In genomic region chr13:31045621-31046081, GRCh38 we compare ENCODE assay signal across 8 cellular contexts.
A peak's percentile ranks its signal among the peaks of the same experiment; 100 is the strongest.
DNase-seq lines count a peak whose midpoint lies in the region; ATAC-seq and TF ChIP-seq lines count a peak whose summit lies in the region.

No MANE protein-coding gene starts in this region.

- TF ChIP-seq CTCF in PC-9 (conservative IDR thresholded peaks at IDR 0.05), result no peak
- TF ChIP-seq CTCF in fibroblast of villous mesenchyme (IDR thresholded peaks at IDR 0.05; ENCODE audit: insufficient read depth, low read depth, low read length), result no peak

- H3K4me1 ChIP-seq in ACC112 (ENCODE audit: control insufficient read depth, insufficient read depth, low read length, unreplicated experiment), result peaks cover 21% of the 10 kb centered on the region
- peaks cover 25% of the 10 kb centered on the region for H3K4me1 ChIP-seq in PC-9 (replicated peaks; ENCODE audit: insufficient read depth)

- H3K4me3 ChIP-seq in ACC112 (ENCODE audit: low read depth, low read length), result no peak overlapping the region; the same call in 1 of the 2 replicates
- peak overlapping the region; percentile 28; the same call in 1 of the 2 replicates for H3K4me3 ChIP-seq in PC-9
- H3K4me3 ChIP-seq in fibroblast of villous mesenchyme (ENCODE audit: low read depth, low read length), result no peak overlapping the region
- H3K4me3 ChIP-seq in skin epidermis, result no peak overlapping the region

- no peaks in the 10 kb centered on the region for H4K20me1 ChIP-seq in PC-9 (ENCODE audit: insufficient read depth)

- POLR2A ChIA-PET in PC-9 (lab: Charles Lee; ENCODE audit: unreplicated experiment), result interaction anchor here (0.6 kb wide), 1 partner anchor 1291 kb away, joined by 4 read pairs; no protein-coding TSS in a partner anchor

- H3K4me2 ChIP-seq in PC-9, result peak overlapping the region; percentile 76

- H3K9me3 ChIP-seq in PC-9 (ENCODE audit: insufficient read depth, low read depth), result no peaks in the 10 kb centered on the region

- H3K27me3 ChIP-seq in ACC112 (ENCODE audit: insufficient read depth, low read length), result no peaks in the 10 kb centered on the region
- no peaks in the 10 kb centered on the region for H3K27me3 ChIP-seq in PC-9 (ENCODE audit: insufficient read depth, low read depth)

- no peaks in the 10 kb centered on the region for H3K79me2 ChIP-seq in ACC112 (ENCODE audit: control insufficient read depth, insufficient read depth, low read length, unreplicated experiment)
- no peaks in the 10 kb centered on the region for H3K79me2 ChIP-seq in PC-9 (ENCODE audit: low read depth)

- peaks cover 19% of the 10 kb centered on the region for H3F3A ChIP-seq in PC-9 (ENCODE audit: insufficient read depth, low read depth)

- H3K9me2 ChIP-seq in PC-9 (ENCODE audit: insufficient read depth), result no peaks in the 10 kb centered on the region

- intact Hi-C loops in PC-9 (cut with micrococcal nuclease; ENCODE audit: unreplicated experiment), result loop anchor here (1.0 to 10.0 kb wide), 7 partner anchors 89 to 428 kb away; partner anchors contain the start of genes HSPH1 and USPL1

- H3K27ac ChIP-seq in ACC112 (ENCODE audit: low read depth, low read length) (peak overlapping the region; percentile 81), PC-9 (peak overlapping the region; percentile 96), skin epidermis (peak overlapping the region; percentile 4 to 88 (median 77))

- no TSS peak for BruUV-seq in PC-9 (replicated peaks; lab: Mats Ljungman, UMichigan)

- CTCF ChIA-PET in PC-9 (lab: Charles Lee), result interaction anchor here (0.5 to 1.1 kb wide), 2 partner anchors 216 to 616 kb away, joined by 3 to 8 read pairs; no protein-coding TSS in a partner anchor

- ATAC-seq in GM21381 (IDR thresholded peaks at IDR 0.05; ENCODE audit: unreplicated experiment), result peak; percentile 42
- ATAC-seq in GM21737 (IDR thresholded peaks at IDR 0.05; ENCODE audit: unreplicated experiment), result no peak

- peak; percentile 71 to 95 for DNase-seq in PC-9
- DNase-seq in activated T-helper 1 cell treated with Interleukin-2 at 50 U/mL for 16 hours (ENCODE audit: low read depth), result peak; percentile 65
- peak; percentile 94 for DNase-seq in fibroblast of villous mesenchyme (ENCODE audit: low read depth)
- no peak for DNase-seq in NCI-H1105 treated with DMSO at 0.1 percent for 48 hours (lab: John Stamatoyannopoulos, UW)

- H2AFZ ChIP-seq in ACC112 (ENCODE audit: low read length, unreplicated experiment) (no peak overlapping the region), PC-9 (peak overlapping the region; percentile 5; the same call in 1 of the 2 replicates)

- no peaks in the 10 kb centered on the region for H3K36me3 ChIP-seq in ACC112 (ENCODE audit: insufficient read depth, low read length)
- H3K36me3 ChIP-seq in PC-9 (ENCODE audit: low read depth), result no peaks in the 10 kb centered on the region
